Comparison of ENCODE assay signal across 14 cellular contexts in the genomic region with DNA sequence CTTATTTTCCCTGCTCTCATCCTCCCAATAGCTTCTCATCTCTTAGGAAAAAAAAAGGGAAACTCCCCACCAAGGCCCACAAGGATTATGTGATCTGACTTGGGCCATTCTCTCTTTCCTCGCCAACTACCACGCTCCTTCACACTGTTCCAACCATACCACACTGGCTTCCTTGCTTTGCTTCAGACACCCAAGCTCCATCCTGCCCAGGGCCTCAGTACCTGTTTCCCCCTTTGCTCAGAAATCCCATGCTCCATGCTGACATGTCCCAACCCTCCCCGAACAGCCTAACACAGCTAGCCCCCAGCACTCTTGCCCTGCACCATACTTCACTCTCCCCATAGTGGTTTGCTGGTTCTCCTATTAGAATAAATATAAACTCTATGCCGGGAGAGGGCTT. TPM values are rescaled to one million over a fixed set of nuclear protein-coding genes. Genes with fewer than 3 reads are reported as not detected.
"Had no signal": no experiment of that assay in that cellular context is flagged by ENCODE, and none has a peak within 500 bp of the region (broad histone marks: within the 10 kb centered on the region; RNA-seq: fewer than 3 reads in every experiment).

No MANE protein-coding gene starts in this region.

- H3K27me3 ChIP-seq: thyroid gland, uterus had no signal

- H3K36me3 ChIP-seq: thyroid gland, uterus had no signal

- H3K27ac Mint-ChIP-seq: activated CD4-positive, alpha-beta T cell treated with anti-CD3 and anti-CD28 coated beads, Interleukin-2, amount 10 ng/mL, durations not matched to agents 7 days and 5 days; activated T-cell treated with anti-CD3 and anti-CD28 coated beads, Interleukin-2, amount 50 U/mL, for 72 hours; stimulated activated naive CD8-positive, alpha-beta T cell treated with anti-CD3 and anti-CD28 coated beads, Interleukin-15, Interleukin-2, amounts not matched to agents 100 ng/mL and 50 ng/mL, for 24 hours; T-helper 1 cell treated with Interleukin-12 subunit alpha and Interleukin-12 subunit beta and Interleukin-4 antibody, amounts not matched to agents 30 μg/mL and 1 μg/mL, for 36 hours had no signal

- H3K9me3 Mint-ChIP-seq: activated T-cell treated with anti-CD3 and anti-CD28 coated beads, Interleukin-2, amount 50 U/mL, for 72 hours; central memory CD8-positive, alpha-beta T cell; stimulated activated naive CD8-positive, alpha-beta T cell treated with anti-CD3 and anti-CD28 coated beads, Interleukin-15, Interleukin-2, amounts not matched to agents 100 ng/mL and 50 ng/mL, for 24 hours; T-helper 1 cell treated with Interleukin-12 subunit alpha and Interleukin-12 subunit beta and Interleukin-4 antibody, amounts not matched to agents 30 μg/mL and 1 μg/mL, for 36 hours had no signal

- H3K4me2 ChIP-seq: SK-N-SH had no signal

- H3K4me3 Mint-ChIP-seq: activated CD4-positive, alpha-beta T cell treated with anti-CD3 and anti-CD28 coated beads, Interleukin-2, amount 10 ng/mL, durations not matched to agents 7 days and 5 days; activated T-cell treated with anti-CD3 and anti-CD28 coated beads, Interleukin-2, amount 50 U/mL, for 72 hours; central memory CD8-positive, alpha-beta T cell; stimulated activated naive CD8-positive, alpha-beta T cell treated with anti-CD3 and anti-CD28 coated beads, Interleukin-15, Interleukin-2, amounts not matched to agents 100 ng/mL and 50 ng/mL, for 24 hours; T-helper 1 cell treated with Interleukin-12 subunit alpha and Interleukin-12 subunit beta and Interleukin-4 antibody, amounts not matched to agents 30 μg/mL and 1 μg/mL, for 36 hours had no signal

- H3K9me3 ChIP-seq: SK-N-SH, thyroid gland, uterus had no signal

- H3K27ac ChIP-seq: thyroid gland, uterus had no signal

- ATAC-seq: activated T-cell treated with anti-CD3 and anti-CD28 coated beads, Interleukin-2, amount 50 U/mL, for 72 hours; esophagus mucosa had no signal

- H3K9ac ChIP-seq: SK-N-SH had no signal

- H3K4me3 ChIP-seq: thyroid gland, uterus had no signal

- DNase-seq: activated CD4-positive, alpha-beta T cell treated with anti-CD3 and anti-CD28 coated beads, Interleukin-2, amount 10 ng/mL, durations not matched to agents 7 days and 5 days; activated CD4-positive, CD25-positive, alpha-beta regulatory T cell; activated T-cell treated with anti-CD3 and anti-CD28 coated beads, Interleukin-2, amount 50 U/mL, for 72 hours; mesenchymal stem cell; SK-N-SH; thyroid gland; uterus had no signal

- H3K4me1 ChIP-seq: uterus had no signal

RNA-seq across cellular contexts. Expression of a gene that starts 39.2 kb away (rescaled TPM):
- total RNA-seq: activated CD4-positive, alpha-beta T cell treated with anti-CD3 and anti-CD28 coated beads, Interleukin-2, amount 10 ng/mL, durations not matched to agents 7 days and 5 days; osteocyte; pulmonary artery endothelial cell; sciatic nerve; uterus had no signal
